Comparison of ENCODE assay signal across 8 cellular contexts in the genomic region with DNA sequence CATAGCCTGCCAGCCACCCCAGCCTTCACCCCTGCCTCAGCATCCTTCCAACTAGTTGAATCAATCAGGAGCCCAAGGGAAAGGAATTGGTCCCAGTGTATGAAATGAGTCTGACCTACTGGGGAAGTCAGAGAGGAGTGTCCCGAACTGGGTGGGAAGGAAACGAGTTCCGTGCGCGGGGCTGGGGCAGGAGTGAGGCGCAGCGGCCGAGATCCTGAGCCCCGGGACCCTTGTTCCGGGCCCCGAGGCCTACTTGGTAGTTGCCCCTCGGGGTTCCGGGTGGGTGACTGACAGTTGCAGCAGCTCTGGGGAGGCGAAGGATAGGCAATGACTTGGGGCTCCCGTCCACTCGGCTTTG. TPM values are rescaled to one million over a fixed set of nuclear protein-coding genes. Genes with fewer than 3 reads are reported as not detected.
DNase-seq lines count a peak whose midpoint lies in the region; ATAC-seq and TF ChIP-seq lines count a peak whose summit lies in the region.

No MANE protein-coding gene starts in this region.

- H3K9me3 Mint-ChIP-seq in natural killer cell = no peaks in the 10 kb centered on the region

- H3K36me3 ChIP-seq in ACC112 (ENCODE audit: insufficient read depth, low read length) = no peaks in the 10 kb centered on the region
- H3K36me3 ChIP-seq in HUES48 (ENCODE audit: control insufficient read depth, insufficient read depth, low read length) = no peaks in the 10 kb centered on the region

- intact Hi-C loops in natural killer cell (cut with micrococcal nuclease) = loop anchor here (1.0 kb wide), 1 partner anchor 41 kb away; no protein-coding TSS in a partner anchor

- H3K27ac ChIP-seq in ACC112 (ENCODE audit: low read depth, low read length) = no peak overlapping the region
- no peak overlapping the region for H3K27ac ChIP-seq in HUES48 (ENCODE audit: low read depth, low read length)
- peak overlapping the region; percentile 66 for H3K27ac ChIP-seq in cingulate gyrus (ENCODE audit: low read depth, low read length)

- H2AFZ ChIP-seq in ACC112 (ENCODE audit: low read length, unreplicated experiment) = no peak overlapping the region

- H3K4me1 ChIP-seq in ACC112 (ENCODE audit: control insufficient read depth, insufficient read depth, low read length, unreplicated experiment) = peaks cover 14% of the 10 kb centered on the region
- H3K4me1 ChIP-seq in HUES48 (ENCODE audit: control insufficient read depth, insufficient read depth, low read length) = peaks cover 36% of the 10 kb centered on the region

- H3K4me3 Mint-ChIP-seq in natural killer cell = peak overlapping the region; percentile 82

- H3K36me3 Mint-ChIP-seq in natural killer cell = no peaks in the 10 kb centered on the region

- H3K4me3 ChIP-seq in ACC112 (ENCODE audit: low read depth, low read length) (peak overlapping the region; percentile 96), HUES48 (ENCODE audit: low read depth, low read length) (peak overlapping the region; percentile 82)

- H3K79me2 ChIP-seq in ACC112 (ENCODE audit: control insufficient read depth, insufficient read depth, low read length, unreplicated experiment) = peaks cover 28% of the 10 kb centered on the region

- peak overlapping the region; percentile 66 to 96 for H3K27ac Mint-ChIP-seq in natural killer cell

- peaks cover 9 to 10% of the 10 kb centered on the region in 2 donors for H3K27me3 Mint-ChIP-seq in natural killer cell (ENCODE audit: low read depth in 2 of 2)

- DNase-seq in natural killer cell (no peak), SW480 (ENCODE audit: low spot score) (no peak), NCI-H82 treated with DMSO at 0.1 percent for 48 hours (lab: John Stamatoyannopoulos, UW; ENCODE audit: unreplicated experiment) (no peak)

- no peak for TF ChIP-seq CTCF in natural killer cell (IDR thresholded peaks at IDR 0.05)

- H3K9ac ChIP-seq in HUES48 (ENCODE audit: low read depth, low read length) = no peak overlapping the region

- no peaks in the 10 kb centered on the region for H3K9me3 ChIP-seq in HUES48 (ENCODE audit: control insufficient read depth, insufficient read depth, low read length)

- H3K4me1 Mint-ChIP-seq in natural killer cell = peaks cover 33 to 44% of the 10 kb centered on the region in 2 donors

- H3K27me3 ChIP-seq in ACC112 (ENCODE audit: insufficient read depth, low read length) = no peaks in the 10 kb centered on the region
- peaks cover 64% of the 10 kb centered on the region for H3K27me3 ChIP-seq in HUES48 (ENCODE audit: control insufficient read depth, insufficient read depth, low read length)

- ATAC-seq in natural killer cell (no peak), GM21423 (IDR thresholded peaks at IDR 0.05; ENCODE audit: unreplicated experiment) (no peak), HG02885 (IDR thresholded peaks at IDR 0.05; ENCODE audit: poor library complexity, unreplicated experiment) (no peak)

RNA-seq across cellular contexts. Expression of gene PLCL2, which starts 1.1 kb away (rescaled TPM):
- 10 to 100 TPM; 71.5 to 94.9 (median 84.7) TPM for total RNA-seq in natural killer cell
